In genomic region chr16:83136924-83137323, GRCh38 we compare ENCODE assay signal across 11 cellular contexts.
DNase-seq lines count a peak whose midpoint lies in the region; ATAC-seq and TF ChIP-seq lines count a peak whose summit lies in the region.
"Had no signal": no experiment of that assay in that cellular context is flagged by ENCODE, and none has a peak within 500 bp of the region (broad histone marks: within the 10 kb centered on the region; RNA-seq: fewer than 3 reads in every experiment).

No MANE protein-coding gene starts in this region.

- H3K36me3 Mint-ChIP-seq in chondrocyte (ENCODE audit: low read depth) (no peaks in the 10 kb centered on the region), natural killer cell (no peaks in the 10 kb centered on the region), glutamatergic neuron (ENCODE audit: unreplicated experiment) (peaks cover 12% of the 10 kb centered on the region)

- H3K4me3 Mint-ChIP-seq in chondrocyte (ENCODE audit: unreplicated experiment) (peak overlapping the region; percentile 70), natural killer cell (peak overlapping the region; percentile 89), glutamatergic neuron (ENCODE audit: unreplicated experiment) (no peak overlapping the region)

- POLR2A ChIA-PET in AG04450 (lab: Yijun Ruan, JAX), result no interaction called here

- H3K4me1 Mint-ChIP-seq in chondrocyte (ENCODE audit: low read depth) (peaks cover 12% of the 10 kb centered on the region), natural killer cell (peaks cover 19 to 20% of the 10 kb centered on the region in 2 donors), glutamatergic neuron (ENCODE audit: low read depth, unreplicated experiment) (peaks cover 6% of the 10 kb centered on the region)

- H3K27ac Mint-ChIP-seq in chondrocyte (ENCODE audit: unreplicated experiment) (no peak overlapping the region), natural killer cell (peak overlapping the region; percentile 86 to 89), glutamatergic neuron (ENCODE audit: unreplicated experiment) (no peak overlapping the region)

- ATAC-seq in natural killer cell (peak; percentile 32 to 46 (median 37)), GM21825 (IDR thresholded peaks at IDR 0.05; ENCODE audit: unreplicated experiment) (no peak), GM18867 (IDR thresholded peaks at IDR 0.05; ENCODE audit: unreplicated experiment) (no peak), HG03520 (IDR thresholded peaks at IDR 0.05; ENCODE audit: unreplicated experiment) (no peak)

- H3K9me3 ChIP-seq in AG04450 (ENCODE audit: control insufficient read depth, insufficient read depth, low read length), result no peaks in the 10 kb centered on the region

- no peak for DNase-seq in AG04450 (ENCODE audit: low read depth, low spot score)
- DNase-seq in Jurkat, Clone E6-1 (ENCODE audit: low read depth, low spot score), result peak; percentile 44
- DNase-seq in chondrocyte (ENCODE audit: low spot score), result no peak
- no peak for DNase-seq in natural killer cell
- no peak for DNase-seq in glutamatergic neuron
- DNase-seq: activated CD4-positive, alpha-beta T cell treated with anti-CD3 and anti-CD28 coated beads for 1 hour; cerebellar nuclear complex; NCI-H774 had no signal

- intact Hi-C loops in natural killer cell (cut with micrococcal nuclease), result loop anchor here (5.0 to 10.0 kb wide), 2 partner anchors 190 to 212 kb away; no protein-coding TSS in a partner anchor

- no peak overlapping the region for H3K27ac ChIP-seq in AG04450 (ENCODE audit: low read depth, low read length)

- H3K27me3 ChIP-seq in AG04450 (ENCODE audit: control insufficient read depth, insufficient read depth, low read length), result no peaks in the 10 kb centered on the region

- no peak for TF ChIP-seq CTCF in AG04450 (IDR thresholded peaks at IDR 0.05; ENCODE audit: low read depth, low read length)
- TF ChIP-seq CTCF in chondrocyte (IDR thresholded peaks at IDR 0.05), result no peak
- TF ChIP-seq CTCF in natural killer cell (IDR thresholded peaks at IDR 0.05), result no peak
- no peak for TF ChIP-seq CTCF in glutamatergic neuron (IDR thresholded peaks at IDR 0.05; ENCODE audit: partially characterized antibody, unreplicated experiment)

- H3K9me3 Mint-ChIP-seq in chondrocyte (ENCODE audit: low read depth) (no peaks in the 10 kb centered on the region), natural killer cell (no peaks in the 10 kb centered on the region), glutamatergic neuron (ENCODE audit: unreplicated experiment) (peaks cover 1% of the 10 kb centered on the region)

- peak overlapping the region; percentile 54; the same call in 1 of the 2 replicates for H3K4me3 ChIP-seq in AG04450 (ENCODE audit: low read depth, low read length)
- peak overlapping the region; percentile 46 for H3K4me3 ChIP-seq in Jurkat, Clone E6-1 (ENCODE audit: low read length)

- CTCF ChIA-PET in AG04450 (lab: Charles Lee), result no interaction called here

- H3K27me3 Mint-ChIP-seq in chondrocyte (ENCODE audit: low read depth), result no peaks in the 10 kb centered on the region
- H3K27me3 Mint-ChIP-seq in natural killer cell (ENCODE audit: low read depth in 2 of 2), result peaks cover 0 to 15% of the 10 kb centered on the region in 2 donors
- H3K27me3 Mint-ChIP-seq in glutamatergic neuron (ENCODE audit: unreplicated experiment), result peaks cover 2% of the 10 kb centered on the region

Comparison
In these comparisons a context has a peak if more than half of its experiments do, and no peak if none do; other contexts are left out.
1. H3K27ac Mint-ChIP-seq: peak in natural killer cell (2 of 2); none in chondrocyte (single experiment) and glutamatergic neuron (single experiment).
2. ATAC-seq: peak in natural killer cell (3 of 3); none in GM21825 (single experiment), GM18867 (single experiment) and HG03520 (single experiment).